Comparison of ENCODE assay signal across 6 cellular contexts in genomic region chr12:65769880-65770279, GRCh38.
"Had no signal": no experiment of that assay in that cellular context is flagged by ENCODE, and none has a peak within 500 bp of the region (broad histone marks: within the 10 kb centered on the region; RNA-seq: fewer than 3 reads in every experiment).

No MANE protein-coding gene starts in this region.

- H3K36me3 ChIP-seq: HAP-1 had no signal

- H3K4me1 ChIP-seq: HAP-1 had no signal

- H3K9me3 ChIP-seq: HAP-1 had no signal

- H3K27ac Mint-ChIP-seq: HFFc6 had no signal

- H3K9me3 Mint-ChIP-seq: HFFc6 had no signal

- H3K4me3 Mint-ChIP-seq: HFFc6 had no signal

- H3K4me3 ChIP-seq: HAP-1, K562 had no signal

- ATAC-seq: K562 had no signal

- DNase-seq: GOT3, HFFc6, IMR-90, KG1 had no signal
